1 cellular context compared by ENCODE assay signal in genomic region chr18:74836296-74837139, GRCh38.
TF ChIP-seq lines count a peak whose summit lies in the region.

No MANE protein-coding gene starts in this region.

TF ChIP-seq in HepG2, 621 proteins besides CTCF, POLR2A, EP300 and RAD21 (continued from another document and continues in another):
- TF ChIP-seq, protein P1, sequence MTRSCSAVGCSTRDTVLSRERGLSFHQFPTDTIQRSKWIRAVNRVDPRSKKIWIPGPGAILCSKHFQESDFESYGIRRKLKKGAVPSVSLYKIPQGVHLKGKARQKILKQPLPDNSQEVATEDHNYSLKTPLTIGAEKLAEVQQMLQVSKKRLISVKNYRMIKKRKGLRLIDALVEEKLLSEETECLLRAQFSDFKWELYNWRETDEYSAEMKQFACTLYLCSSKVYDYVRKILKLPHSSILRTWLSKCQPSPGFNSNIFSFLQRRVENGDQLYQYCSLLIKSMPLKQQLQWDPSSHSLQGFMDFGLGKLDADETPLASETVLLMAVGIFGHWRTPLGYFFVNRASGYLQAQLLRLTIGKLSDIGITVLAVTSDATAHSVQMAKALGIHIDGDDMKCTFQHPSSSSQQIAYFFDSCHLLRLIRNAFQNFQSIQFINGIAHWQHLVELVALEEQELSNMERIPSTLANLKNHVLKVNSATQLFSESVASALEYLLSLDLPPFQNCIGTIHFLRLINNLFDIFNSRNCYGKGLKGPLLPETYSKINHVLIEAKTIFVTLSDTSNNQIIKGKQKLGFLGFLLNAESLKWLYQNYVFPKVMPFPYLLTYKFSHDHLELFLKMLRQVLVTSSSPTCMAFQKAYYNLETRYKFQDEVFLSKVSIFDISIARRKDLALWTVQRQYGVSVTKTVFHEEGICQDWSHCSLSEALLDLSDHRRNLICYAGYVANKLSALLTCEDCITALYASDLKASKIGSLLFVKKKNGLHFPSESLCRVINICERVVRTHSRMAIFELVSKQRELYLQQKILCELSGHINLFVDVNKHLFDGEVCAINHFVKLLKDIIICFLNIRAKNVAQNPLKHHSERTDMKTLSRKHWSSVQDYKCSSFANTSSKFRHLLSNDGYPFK (CRISPR knock-in tag; IDR thresholded peaks at IDR 0.05; ENCODE audit: borderline replicate concordance): no peak
- no peak for TF ChIP-seq TCF12 (IDR thresholded peaks at IDR 0.05)
- no peak for TF ChIP-seq TCF12 (CRISPR knock-in tag; IDR thresholded peaks at IDR 0.05)
- no peak for TF ChIP-seq MED8 (CRISPR knock-in tag; IDR thresholded peaks at IDR 0.05; ENCODE audit: insufficient replicate concordance)
- TF ChIP-seq ZNF609 (CRISPR knock-in tag; IDR thresholded peaks at IDR 0.05; ENCODE audit: borderline replicate concordance): peak; percentile 11; the same call in 1 of the 2 replicates
- peak; percentile 87; the same call in 1 of the 2 replicates for TF ChIP-seq ZNF292 (CRISPR knock-in tag; IDR thresholded peaks at IDR 0.05; ENCODE audit: borderline replicate concordance, low read depth)
- TF ChIP-seq, protein P2, sequence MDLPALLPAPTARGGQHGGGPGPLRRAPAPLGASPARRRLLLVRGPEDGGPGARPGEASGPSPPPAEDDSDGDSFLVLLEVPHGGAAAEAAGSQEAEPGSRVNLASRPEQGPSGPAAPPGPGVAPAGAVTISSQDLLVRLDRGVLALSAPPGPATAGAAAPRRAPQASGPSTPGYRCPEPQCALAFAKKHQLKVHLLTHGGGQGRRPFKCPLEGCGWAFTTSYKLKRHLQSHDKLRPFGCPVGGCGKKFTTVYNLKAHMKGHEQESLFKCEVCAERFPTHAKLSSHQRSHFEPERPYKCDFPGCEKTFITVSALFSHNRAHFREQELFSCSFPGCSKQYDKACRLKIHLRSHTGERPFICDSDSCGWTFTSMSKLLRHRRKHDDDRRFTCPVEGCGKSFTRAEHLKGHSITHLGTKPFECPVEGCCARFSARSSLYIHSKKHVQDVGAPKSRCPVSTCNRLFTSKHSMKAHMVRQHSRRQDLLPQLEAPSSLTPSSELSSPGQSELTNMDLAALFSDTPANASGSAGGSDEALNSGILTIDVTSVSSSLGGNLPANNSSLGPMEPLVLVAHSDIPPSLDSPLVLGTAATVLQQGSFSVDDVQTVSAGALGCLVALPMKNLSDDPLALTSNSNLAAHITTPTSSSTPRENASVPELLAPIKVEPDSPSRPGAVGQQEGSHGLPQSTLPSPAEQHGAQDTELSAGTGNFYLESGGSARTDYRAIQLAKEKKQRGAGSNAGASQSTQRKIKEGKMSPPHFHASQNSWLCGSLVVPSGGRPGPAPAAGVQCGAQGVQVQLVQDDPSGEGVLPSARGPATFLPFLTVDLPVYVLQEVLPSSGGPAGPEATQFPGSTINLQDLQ (CRISPR knock-in tag; IDR thresholded peaks at IDR 0.05): no peak
- TF ChIP-seq, protein P3, sequence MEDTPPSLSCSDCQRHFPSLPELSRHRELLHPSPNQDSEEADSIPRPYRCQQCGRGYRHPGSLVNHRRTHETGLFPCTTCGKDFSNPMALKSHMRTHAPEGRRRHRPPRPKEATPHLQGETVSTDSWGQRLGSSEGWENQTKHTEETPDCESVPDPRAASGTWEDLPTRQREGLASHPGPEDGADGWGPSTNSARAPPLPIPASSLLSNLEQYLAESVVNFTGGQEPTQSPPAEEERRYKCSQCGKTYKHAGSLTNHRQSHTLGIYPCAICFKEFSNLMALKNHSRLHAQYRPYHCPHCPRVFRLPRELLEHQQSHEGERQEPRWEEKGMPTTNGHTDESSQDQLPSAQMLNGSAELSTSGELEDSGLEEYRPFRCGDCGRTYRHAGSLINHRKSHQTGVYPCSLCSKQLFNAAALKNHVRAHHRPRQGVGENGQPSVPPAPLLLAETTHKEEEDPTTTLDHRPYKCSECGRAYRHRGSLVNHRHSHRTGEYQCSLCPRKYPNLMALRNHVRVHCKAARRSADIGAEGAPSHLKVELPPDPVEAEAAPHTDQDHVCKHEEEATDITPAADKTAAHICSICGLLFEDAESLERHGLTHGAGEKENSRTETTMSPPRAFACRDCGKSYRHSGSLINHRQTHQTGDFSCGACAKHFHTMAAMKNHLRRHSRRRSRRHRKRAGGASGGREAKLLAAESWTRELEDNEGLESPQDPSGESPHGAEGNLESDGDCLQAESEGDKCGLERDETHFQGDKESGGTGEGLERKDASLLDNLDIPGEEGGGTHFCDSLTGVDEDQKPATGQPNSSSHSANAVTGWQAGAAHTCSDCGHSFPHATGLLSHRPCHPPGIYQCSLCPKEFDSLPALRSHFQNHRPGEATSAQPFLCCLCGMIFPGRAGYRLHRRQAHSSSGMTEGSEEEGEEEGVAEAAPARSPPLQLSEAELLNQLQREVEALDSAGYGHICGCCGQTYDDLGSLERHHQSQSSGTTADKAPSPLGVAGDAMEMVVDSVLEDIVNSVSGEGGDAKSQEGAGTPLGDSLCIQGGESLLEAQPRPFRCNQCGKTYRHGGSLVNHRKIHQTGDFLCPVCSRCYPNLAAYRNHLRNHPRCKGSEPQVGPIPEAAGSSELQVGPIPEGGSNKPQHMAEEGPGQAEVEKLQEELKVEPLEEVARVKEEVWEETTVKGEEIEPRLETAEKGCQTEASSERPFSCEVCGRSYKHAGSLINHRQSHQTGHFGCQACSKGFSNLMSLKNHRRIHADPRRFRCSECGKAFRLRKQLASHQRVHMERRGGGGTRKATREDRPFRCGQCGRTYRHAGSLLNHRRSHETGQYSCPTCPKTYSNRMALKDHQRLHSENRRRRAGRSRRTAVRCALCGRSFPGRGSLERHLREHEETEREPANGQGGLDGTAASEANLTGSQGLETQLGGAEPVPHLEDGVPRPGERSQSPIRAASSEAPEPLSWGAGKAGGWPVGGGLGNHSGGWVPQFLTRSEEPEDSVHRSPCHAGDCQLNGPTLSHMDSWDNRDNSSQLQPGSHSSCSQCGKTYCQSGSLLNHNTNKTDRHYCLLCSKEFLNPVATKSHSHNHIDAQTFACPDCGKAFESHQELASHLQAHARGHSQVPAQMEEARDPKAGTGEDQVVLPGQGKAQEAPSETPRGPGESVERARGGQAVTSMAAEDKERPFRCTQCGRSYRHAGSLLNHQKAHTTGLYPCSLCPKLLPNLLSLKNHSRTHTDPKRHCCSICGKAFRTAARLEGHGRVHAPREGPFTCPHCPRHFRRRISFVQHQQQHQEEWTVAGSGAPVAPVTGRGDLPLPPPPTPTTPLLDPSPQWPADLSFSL (CRISPR knock-in tag; IDR thresholded peaks at IDR 0.05): no peak
- TF ChIP-seq, protein P4, sequence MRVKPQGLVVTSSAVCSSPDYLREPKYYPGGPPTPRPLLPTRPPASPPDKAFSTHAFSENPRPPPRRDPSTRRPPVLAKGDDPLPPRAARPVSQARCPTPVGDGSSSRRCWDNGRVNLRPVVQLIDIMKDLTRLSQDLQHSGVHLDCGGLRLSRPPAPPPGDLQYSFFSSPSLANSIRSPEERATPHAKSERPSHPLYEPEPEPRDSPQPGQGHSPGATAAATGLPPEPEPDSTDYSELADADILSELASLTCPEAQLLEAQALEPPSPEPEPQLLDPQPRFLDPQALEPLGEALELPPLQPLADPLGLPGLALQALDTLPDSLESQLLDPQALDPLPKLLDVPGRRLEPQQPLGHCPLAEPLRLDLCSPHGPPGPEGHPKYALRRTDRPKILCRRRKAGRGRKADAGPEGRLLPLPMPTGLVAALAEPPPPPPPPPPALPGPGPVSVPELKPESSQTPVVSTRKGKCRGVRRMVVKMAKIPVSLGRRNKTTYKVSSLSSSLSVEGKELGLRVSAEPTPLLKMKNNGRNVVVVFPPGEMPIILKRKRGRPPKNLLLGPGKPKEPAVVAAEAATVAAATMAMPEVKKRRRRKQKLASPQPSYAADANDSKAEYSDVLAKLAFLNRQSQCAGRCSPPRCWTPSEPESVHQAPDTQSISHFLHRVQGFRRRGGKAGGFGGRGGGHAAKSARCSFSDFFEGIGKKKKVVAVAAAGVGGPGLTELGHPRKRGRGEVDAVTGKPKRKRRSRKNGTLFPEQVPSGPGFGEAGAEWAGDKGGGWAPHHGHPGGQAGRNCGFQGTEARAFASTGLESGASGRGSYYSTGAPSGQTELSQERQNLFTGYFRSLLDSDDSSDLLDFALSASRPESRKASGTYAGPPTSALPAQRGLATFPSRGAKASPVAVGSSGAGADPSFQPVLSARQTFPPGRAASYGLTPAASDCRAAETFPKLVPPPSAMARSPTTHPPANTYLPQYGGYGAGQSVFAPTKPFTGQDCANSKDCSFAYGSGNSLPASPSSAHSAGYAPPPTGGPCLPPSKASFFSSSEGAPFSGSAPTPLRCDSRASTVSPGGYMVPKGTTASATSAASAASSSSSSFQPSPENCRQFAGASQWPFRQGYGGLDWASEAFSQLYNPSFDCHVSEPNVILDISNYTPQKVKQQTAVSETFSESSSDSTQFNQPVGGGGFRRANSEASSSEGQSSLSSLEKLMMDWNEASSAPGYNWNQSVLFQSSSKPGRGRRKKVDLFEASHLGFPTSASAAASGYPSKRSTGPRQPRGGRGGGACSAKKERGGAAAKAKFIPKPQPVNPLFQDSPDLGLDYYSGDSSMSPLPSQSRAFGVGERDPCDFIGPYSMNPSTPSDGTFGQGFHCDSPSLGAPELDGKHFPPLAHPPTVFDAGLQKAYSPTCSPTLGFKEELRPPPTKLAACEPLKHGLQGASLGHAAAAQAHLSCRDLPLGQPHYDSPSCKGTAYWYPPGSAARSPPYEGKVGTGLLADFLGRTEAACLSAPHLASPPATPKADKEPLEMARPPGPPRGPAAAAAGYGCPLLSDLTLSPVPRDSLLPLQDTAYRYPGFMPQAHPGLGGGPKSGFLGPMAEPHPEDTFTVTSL (CRISPR knock-in tag; IDR thresholded peaks at IDR 0.05; ENCODE audit: borderline replicate concordance): 0 out of 2 replicates have a peak, but pooled peaks have one; percentile 30
- no peak for TF ChIP-seq ZNF7 (CRISPR knock-in tag; IDR thresholded peaks at IDR 0.05)
- TF ChIP-seq ZNF253 (CRISPR knock-in tag; IDR thresholded peaks at IDR 0.05; ENCODE audit: borderline replicate concordance): no peak
- no peak for TF ChIP-seq CSRNP1 (CRISPR knock-in tag; IDR thresholded peaks at IDR 0.05)
- TF ChIP-seq IKZF1 (IDR thresholded peaks at IDR 0.05): no peak
- TF ChIP-seq ZFP36 (IDR thresholded peaks at IDR 0.05; ENCODE audit: borderline replicate concordance, low read depth, low read length, partially characterized antibody): no peak
- TF ChIP-seq, protein P5, sequence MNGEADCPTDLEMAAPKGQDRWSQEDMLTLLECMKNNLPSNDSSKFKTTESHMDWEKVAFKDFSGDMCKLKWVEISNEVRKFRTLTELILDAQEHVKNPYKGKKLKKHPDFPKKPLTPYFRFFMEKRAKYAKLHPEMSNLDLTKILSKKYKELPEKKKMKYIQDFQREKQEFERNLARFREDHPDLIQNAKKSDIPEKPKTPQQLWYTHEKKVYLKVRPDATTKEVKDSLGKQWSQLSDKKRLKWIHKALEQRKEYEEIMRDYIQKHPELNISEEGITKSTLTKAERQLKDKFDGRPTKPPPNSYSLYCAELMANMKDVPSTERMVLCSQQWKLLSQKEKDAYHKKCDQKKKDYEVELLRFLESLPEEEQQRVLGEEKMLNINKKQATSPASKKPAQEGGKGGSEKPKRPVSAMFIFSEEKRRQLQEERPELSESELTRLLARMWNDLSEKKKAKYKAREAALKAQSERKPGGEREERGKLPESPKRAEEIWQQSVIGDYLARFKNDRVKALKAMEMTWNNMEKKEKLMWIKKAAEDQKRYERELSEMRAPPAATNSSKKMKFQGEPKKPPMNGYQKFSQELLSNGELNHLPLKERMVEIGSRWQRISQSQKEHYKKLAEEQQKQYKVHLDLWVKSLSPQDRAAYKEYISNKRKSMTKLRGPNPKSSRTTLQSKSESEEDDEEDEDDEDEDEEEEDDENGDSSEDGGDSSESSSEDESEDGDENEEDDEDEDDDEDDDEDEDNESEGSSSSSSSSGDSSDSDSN (CRISPR knock-in tag; IDR thresholded peaks at IDR 0.05): no peak
- no peak for TF ChIP-seq ZBTB3 (CRISPR knock-in tag; IDR thresholded peaks at IDR 0.05; ENCODE audit: borderline replicate concordance, low read depth)
- TF ChIP-seq ZNF343 (CRISPR knock-in tag; IDR thresholded peaks at IDR 0.05): no peak
- no peak for TF ChIP-seq TFE3 (CRISPR knock-in tag; IDR thresholded peaks at IDR 0.05)
